26 cellular contexts compared by ENCODE assay signal in genomic region chr12:107660230-107660629, GRCh38. TPM values are rescaled to one million over a fixed set of nuclear protein-coding genes. Genes with fewer than 3 reads are reported as not detected.
DNase-seq lines count a peak whose midpoint lies in the region; ATAC-seq, FAIRE-seq and TF ChIP-seq lines count a peak whose summit lies in the region.
"Had no signal": no experiment of that assay in that cellular context is flagged by ENCODE, and none has a peak within 500 bp of the region (broad histone marks: within the 10 kb centered on the region; RNA-seq: fewer than 3 reads in every experiment).

No MANE protein-coding gene starts in this region.

- peaks cover 10 to 22% (median 16%) of the 10 kb centered on the region in 7 donors for H3K4me1 Mint-ChIP-seq in naive thymus-derived CD4-positive, alpha-beta T cell
- H3K4me1 Mint-ChIP-seq: activated naive CD8-positive, alpha-beta T cell treated with anti-CD3 and anti-CD28 coated beads, Interleukin-2, amount 50 U/mL, for 24 hours had no signal

- no peaks in the 10 kb centered on the region for H3K36me3 ChIP-seq in K562 (ENCODE audit: control insufficient read depth, insufficient read depth, low read length)
- H3K36me3 ChIP-seq in naive thymus-derived CD4-positive, alpha-beta T cell (ENCODE audit: control insufficient read depth in 2 of 3, insufficient read depth in 3 of 3, low read length in 3 of 3), result peaks cover 0 to 10% (median 0%) of the 10 kb centered on the region in 3 experiments
- H3K36me3 ChIP-seq: esophagus muscularis mucosa, right atrium auricular region, tibial artery had no signal

- no peak for TF ChIP-seq POLR2A in K562 (conservative IDR thresholded peaks at IDR 0.05)

- peak overlapping the region; percentile 64 for H3K27ac ChIP-seq in HL-60 (replicated peaks)
- no peak overlapping the region for H3K27ac ChIP-seq in K562 (ENCODE audit: extremely low read depth, low read depth, low read length)
- H3K27ac ChIP-seq in naive thymus-derived CD4-positive, alpha-beta T cell (ENCODE audit: low read depth, low read length), result no peak overlapping the region
- H3K27ac ChIP-seq: esophagus muscularis mucosa, right atrium auricular region, tibial artery had no signal

- no peaks in the 10 kb centered on the region for H3K27me3 ChIP-seq in HL-60 (ENCODE audit: insufficient read depth, poor library complexity, severe bottlenecking)
- peaks cover 27 to 56% of the 10 kb centered on the region in 2 experiments for H3K27me3 ChIP-seq in K562 (ENCODE audit: control insufficient read depth in 2 of 2, insufficient read depth in 2 of 2, low read length in 2 of 2)
- no peaks in the 10 kb centered on the region for H3K27me3 ChIP-seq in naive thymus-derived CD4-positive, alpha-beta T cell (ENCODE audit: control insufficient read depth in 2 of 2, insufficient read depth in 2 of 2, low read length in 2 of 2)
- H3K27me3 ChIP-seq: right atrium auricular region had no signal

- peak; percentile 72 for ATAC-seq in K562
- ATAC-seq in naive thymus-derived CD4-positive, alpha-beta T cell, result peak; percentile 72
- no peak for ATAC-seq in HG03342 (IDR thresholded peaks at IDR 0.05; ENCODE audit: unreplicated experiment)
- ATAC-seq: activated naive CD8-positive, alpha-beta T cell treated with anti-CD3 and anti-CD28 coated beads, Interleukin-2, amount 50 U/mL, for 24 hours; GM12878; HCT116; stimulated activated naive CD8-positive, alpha-beta T cell treated with anti-CD3 and anti-CD28 coated beads, Interleukin-15, amount 100 ng/mL, for 72 hours had no signal

- DNase-seq in HL-60 (ENCODE audit: low read depth in 1 of 2, low spot score in 1 of 2) (peak; percentile 29 to 85), NOMO-1 treated with DMSO at 0.1 percent for 48 hours (lab: John Stamatoyannopoulos, UW; ENCODE audit: unreplicated experiment) (peak; percentile 96), K562 (ENCODE audit: extremely low read depth in 1 of 4, low spot score in 3 of 4) (peak in 2 of 4 experiments; percentile 24 to 28), T1000 (lab: John Stamatoyannopoulos, UW) (no peak), NCI-H128 (lab: John Stamatoyannopoulos, UW; ENCODE audit: unreplicated experiment) (no peak), GM19239 (ENCODE audit: insufficient read length, low spot score) (no peak)
- DNase-seq in naive thymus-derived CD4-positive, alpha-beta T cell, result no peak
- DNase-seq: activated CD4-positive, alpha-beta T cell treated with anti-CD3 and anti-CD28 coated beads, Interleukin-2, amount 50 U/mL, for 48 hours; activated effector memory CD4-positive, alpha-beta T cell treated with anti-CD3 and anti-CD28 coated beads, Interleukin-2, amount 50 U/mL, for 16 hours; activated naive CD8-positive, alpha-beta T cell treated with anti-CD3 and anti-CD28 coated beads, Interleukin-2, amount 50 U/mL, for 24 hours; CD4-positive, alpha-beta memory T cell; DMS153; effector CD8-positive, alpha-beta T cell; Karpas-422; NCI-H1417 treated with DMSO at 0.1 percent for 48 hours; NCI-H510A; NK-92 treated with Interleukin-12 subunit alpha and Interleukin-12 subunit beta, amount 100 ng/mL, for 24 hours; stimulated activated naive CD8-positive, alpha-beta T cell treated with anti-CD3 and anti-CD28 coated beads, Interleukin-15, amount 100 ng/mL, for 72 hours; T-helper 1 cell; tibial artery had no signal

- peaks cover 0 to 35% (median 9%) of the 10 kb centered on the region in 5 donors for H3K36me3 Mint-ChIP-seq in naive thymus-derived CD4-positive, alpha-beta T cell

- H3K9me1 ChIP-seq in K562 (ENCODE audit: control insufficient read depth, insufficient read depth, low read length), result no peaks in the 10 kb centered on the region

- H3K79me2 ChIP-seq in K562 (ENCODE audit: control insufficient read depth, insufficient read depth, low read length), result no peaks in the 10 kb centered on the region

- 0 out of 4 replicates have a peak overlapping the region, but pooled peaks of 1 of the 2 experiments have one; percentile 5 for H3K9ac ChIP-seq in K562 (ENCODE audit: insufficient read depth in 1 of 2, low read depth in 2 of 2, low read length in 2 of 2)

- CTCF ChIA-PET in K562 (lab: Yijun Ruan, JAX; ENCODE audit: low intra/inter-chr PET ratio), result no interaction called here
- CTCF ChIA-PET in naive thymus-derived CD4-positive, alpha-beta T cell (lab: Charles Lee), result no interaction called here

- in situ Hi-C loops in K562 (cut with MboI), result no loop called here

- peaks cover 0 to 3% of the 10 kb centered on the region in 2 experiments; a peak in 3 of 5 replicates for H3K4me1 ChIP-seq in K562 (replicated peaks in 1 of 2; ENCODE audit: control insufficient read depth in 2 of 2, insufficient read depth in 2 of 2, low read length in 2 of 2)
- H3K4me1 ChIP-seq in naive thymus-derived CD4-positive, alpha-beta T cell (ENCODE audit: control insufficient read depth in 2 of 2, insufficient read depth in 2 of 2, low read length in 2 of 2), result no peaks in the 10 kb centered on the region
- H3K4me1 ChIP-seq: esophagus muscularis mucosa, tibial artery had no signal

- no peak overlapping the region for H3K27ac Mint-ChIP-seq in naive thymus-derived CD4-positive, alpha-beta T cell
- H3K27ac Mint-ChIP-seq: activated naive CD8-positive, alpha-beta T cell treated with anti-CD3 and anti-CD28 coated beads, Interleukin-2, amount 50 U/mL, for 24 hours; CD4-positive, alpha-beta memory T cell had no signal

- H3K9me3 ChIP-seq in K562 (replicated peaks; ENCODE audit: control insufficient read depth, insufficient read depth, low read depth, low read length), result no peaks in the 10 kb centered on the region
- H3K9me3 ChIP-seq in naive thymus-derived CD4-positive, alpha-beta T cell (ENCODE audit: control insufficient read depth in 2 of 3, low read length in 3 of 3), result no peaks in the 10 kb centered on the region
- H3K9me3 ChIP-seq: esophagus muscularis mucosa, right atrium auricular region, tibial artery had no signal

- H3K4me3 ChIP-seq in HL-60 (replicated peaks; ENCODE audit: insufficient read depth, low read length) (no peak overlapping the region), K562 (no peak overlapping the region)
- no peak overlapping the region for H3K4me3 ChIP-seq in naive thymus-derived CD4-positive, alpha-beta T cell (ENCODE audit: low read length)
- H3K4me3 ChIP-seq: esophagus muscularis mucosa, GM12878, lung, right atrium auricular region, tibial artery had no signal

- POLR2A ChIA-PET in K562 (lab: Yijun Ruan, JAX), result no interaction called here
- POLR2A ChIA-PET in naive thymus-derived CD4-positive, alpha-beta T cell (lab: Charles Lee), result no interaction called here

- 0 out of 2 replicates have a peak, but pooled peaks cover 7% of the 10 kb centered on the region for H4K20me1 ChIP-seq in K562 (replicated peaks; ENCODE audit: control insufficient read depth, insufficient read depth, low read length)

- TF ChIP-seq RAD21 in K562 (CRISPR knock-in tag; conservative IDR thresholded peaks at IDR 0.05 in 1 of 2, IDR thresholded peaks at IDR 0.05 in 1 of 2), result no peak

- no peaks in the 10 kb centered on the region for H3K9me3 Mint-ChIP-seq in naive thymus-derived CD4-positive, alpha-beta T cell
- H3K9me3 Mint-ChIP-seq: activated naive CD8-positive, alpha-beta T cell treated with anti-CD3 and anti-CD28 coated beads, Interleukin-2, amount 50 U/mL, for 24 hours; CD4-positive, alpha-beta memory T cell; stimulated activated naive CD8-positive, alpha-beta T cell treated with anti-CD3 and anti-CD28 coated beads, Interleukin-15, amount 100 ng/mL, for 72 hours had no signal

- 0% methylated on average over 8 of the region's 8 CpGs for WGBS in K562 (ENCODE audit: insufficient coverage, low coverage, missing lambda C conversion rate)

- H3K4me3 Mint-ChIP-seq in naive thymus-derived CD4-positive, alpha-beta T cell, result no peak overlapping the region
- H3K4me3 Mint-ChIP-seq: activated naive CD8-positive, alpha-beta T cell treated with anti-CD3 and anti-CD28 coated beads, Interleukin-2, amount 50 U/mL, for 24 hours; CD4-positive, alpha-beta memory T cell; stimulated activated naive CD8-positive, alpha-beta T cell treated with anti-CD3 and anti-CD28 coated beads, Interleukin-15, amount 100 ng/mL, for 72 hours had no signal

- TF ChIP-seq EP300 in K562 (IDR thresholded peaks at IDR 0.05; ENCODE audit: low read length), result no peak

- H3K27me3 Mint-ChIP-seq in naive thymus-derived CD4-positive, alpha-beta T cell, result no peaks in the 10 kb centered on the region
- H3K27me3 Mint-ChIP-seq: activated naive CD8-positive, alpha-beta T cell treated with anti-CD3 and anti-CD28 coated beads, Interleukin-2, amount 50 U/mL, for 24 hours; CD4-positive, alpha-beta memory T cell; stimulated activated naive CD8-positive, alpha-beta T cell treated with anti-CD3 and anti-CD28 coated beads, Interleukin-15, amount 100 ng/mL, for 72 hours had no signal

- intact Hi-C loops in K562 (cut with micrococcal nuclease), result no loop called here
- intact Hi-C loops in naive thymus-derived CD4-positive, alpha-beta T cell (cut with micrococcal nuclease), result no loop called here

- TF ChIP-seq CTCF in HL-60 (IDR thresholded peaks at IDR 0.05; ENCODE audit: insufficient read depth, low read length) (no peak), K562 (IDR thresholded peaks at IDR 0.05 in 2 of 3, conservative IDR thresholded peaks at IDR 0.05 in 1 of 3; ENCODE audit: insufficient read depth in 2 of 3, low read depth in 1 of 3, low read length in 3 of 3) (no peak)

- no TSS peak for BruUV-seq in K562 (replicated peaks; lab: Mats Ljungman, UMichigan)

- no peak overlapping the region for H3K4me2 ChIP-seq in K562 (ENCODE audit: insufficient read depth, low read length)

- H2AFZ ChIP-seq in K562 (ENCODE audit: low read depth, low read length), result peak overlapping the region; percentile 42; the same call in 1 of the 2 replicates

- no peak for FAIRE-seq in K562 (lab: Jason Lieb, UNC)
- FAIRE-seq in GM19239 (lab: Jason Lieb, UNC), result no peak
- FAIRE-seq: GM12878 had no signal

RNA-seq across cellular contexts. Expression of gene PWP1, which starts 25.4 kb away (rescaled TPM):
- 53.1 and 87.3 TPM in 2 replicates for total RNA-seq in K562 (2011; cell fraction: chromatin; rRNA removed; ENCODE audit: low replicate concordance)
- 27.2 and 28.4 TPM in 2 replicates for total RNA-seq in K562 (2011; cell fraction: nucleolus; rRNA removed)
- 25.3 and 37.4 TPM in 2 replicates for total RNA-seq in K562 (2011; cell fraction: nucleoplasm; rRNA removed)
- total RNA-seq in K562 (2014; rRNA removed) (128 and 147 TPM in 2 replicates), K562 (2014; rRNA removed; fragmentation: Illumina TruSeq; extraction: Trizol) (96.3 and 105 TPM in 2 replicates), K562 (2015; rRNA removed; fragmentation: Illumina TruSeq; extraction: Trizol) (79.9 and 82.3 TPM in 2 replicates), K562 (2021) (61.6 and 62.0 TPM in 2 replicates)
- polyA plus RNA-seq in K562 (2011; rRNA removed) (74.1 and 130 TPM in 2 replicates), K562 (2014; fragmentation: Illumina TruSeq; extraction: Trizol) (93.5 and 111 TPM in 2 replicates), K562 (2014; fragmentation: Nextera tagmentation; extraction: Ambion mirVana) (100 to 1,000 TPM; 267 to 401 TPM), K562 (2014; rRNA removed) (76.7 and 78.3 TPM in 2 replicates)
- polyA plus RNA-seq in K562 (2011; cell fraction: cytosol; rRNA removed), result 42.2 and 78.7 TPM in 2 replicates
- polyA plus RNA-seq in K562 (2011; cell fraction: nucleus; rRNA removed), result 33.2 and 39.5 TPM in 2 replicates
- polyA plus RNA-seq in K562 (2012), result 31.2 and 61.0 TPM in 2 replicates
- polyA minus RNA-seq in K562 (2011; rRNA and poly(A)+ RNA removed), result 107 and 157 TPM in 2 replicates
- polyA minus RNA-seq in K562 (2011; cell fraction: cytosol; rRNA and poly(A)+ RNA removed), result 44.9 and 48.8 TPM in 2 replicates
- 21.3 and 33.4 TPM in 2 replicates for polyA minus RNA-seq in K562 (2011; cell fraction: nucleus; rRNA and poly(A)+ RNA removed)
- 10 to 100 TPM; 20.9 to 42.5 (median 25.7) TPM for total RNA-seq in naive thymus-derived CD4-positive, alpha-beta T cell
- polyA plus RNA-seq in naive thymus-derived CD4-positive, alpha-beta T cell, result 10 to 100 TPM; 63.1 to 65.3 TPM

Comparison
In these comparisons a context has a peak if more than half of its experiments do, and no peak if none do; other contexts are left out.
1. DNase-seq: peak in HL-60 (2 of 2) and NOMO-1 treated with DMSO at 0.1 percent for 48 hours (single experiment); none in naive thymus-derived CD4-positive, alpha-beta T cell (0 of 9), T1000 (single experiment), NCI-H128 (single experiment) and GM19239 (single experiment).